In the genomic region with DNA sequence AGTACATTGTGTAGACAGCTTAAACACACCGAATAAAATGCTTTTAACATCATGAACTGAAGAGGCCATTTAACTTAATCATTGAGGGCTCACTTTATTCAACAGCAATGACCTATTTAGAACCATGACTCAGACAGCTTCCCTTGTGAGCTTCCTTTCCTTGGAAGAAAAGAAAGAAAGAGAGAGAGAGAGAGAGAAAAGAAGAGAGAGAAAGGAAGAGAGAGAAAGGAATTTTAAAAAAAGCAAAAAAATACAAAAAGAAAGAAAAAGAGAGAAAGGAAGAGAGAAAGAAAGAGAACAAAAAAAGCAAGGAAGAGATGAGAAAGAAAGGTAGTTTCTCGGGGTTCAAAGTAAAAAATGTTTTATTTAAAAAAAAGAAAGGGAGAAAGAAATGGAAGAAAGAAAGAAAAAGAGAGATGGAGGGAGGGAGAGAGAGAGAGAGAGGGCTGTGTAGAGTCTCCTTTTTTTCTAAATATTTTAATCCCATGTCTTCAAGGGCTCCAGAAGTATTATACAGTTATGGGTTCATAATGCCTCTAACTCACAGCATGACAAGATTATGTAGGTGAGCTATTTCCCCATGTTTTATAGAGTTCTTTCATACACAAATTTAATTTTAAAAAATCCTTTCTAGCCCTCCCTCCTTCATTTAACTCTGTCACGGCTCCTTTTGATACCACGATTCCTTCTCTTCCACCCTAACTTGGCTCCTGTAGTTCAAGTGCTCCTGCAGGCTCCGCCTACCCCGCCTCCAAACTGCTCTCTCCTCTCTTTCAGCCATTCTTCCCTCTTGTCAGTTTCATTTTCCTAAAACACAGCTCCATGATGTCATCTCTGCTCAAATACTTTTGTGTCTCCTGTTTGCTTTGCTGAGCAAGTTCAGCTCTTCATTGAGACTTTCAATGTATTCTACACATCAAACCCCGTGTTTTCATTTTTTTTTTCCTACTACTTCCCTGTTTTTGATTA, we compare ENCODE assay signal across 8 cellular contexts.
DNase-seq lines count a peak whose midpoint lies in the region; ATAC-seq and TF ChIP-seq lines count a peak whose summit lies in the region.

No MANE protein-coding gene starts in this region.

- H3K36me3 Mint-ChIP-seq in activated T-cell treated with anti-CD3 and anti-CD28 coated beads, Interleukin-2, amount 50 U/mL, for 72 hours (ENCODE audit: insufficient read depth in 2 of 2) = peaks cover 0 to 4% of the 10 kb centered on the region in 2 donors
- peaks cover 7% of the 10 kb centered on the region for H3K36me3 Mint-ChIP-seq in glutamatergic neuron (ENCODE audit: unreplicated experiment)

- no peak for TF ChIP-seq CTCF in glutamatergic neuron (IDR thresholded peaks at IDR 0.05; ENCODE audit: partially characterized antibody, unreplicated experiment)

- no peaks in the 10 kb centered on the region for H3K9me3 Mint-ChIP-seq in activated T-cell treated with anti-CD3 and anti-CD28 coated beads, Interleukin-2, amount 50 U/mL, for 72 hours
- H3K9me3 Mint-ChIP-seq in glutamatergic neuron (ENCODE audit: unreplicated experiment) = peaks cover 2% of the 10 kb centered on the region

- in situ Hi-C loops in G401 (cut with HindIII; ENCODE audit: low sequenced_read_pairs) = no loop called here

- peaks cover 42% of the 10 kb centered on the region for H3K4me1 Mint-ChIP-seq in activated T-cell treated with anti-CD3 and anti-CD28 coated beads, Interleukin-2, amount 50 U/mL, for 72 hours (ENCODE audit: low read depth)
- H3K4me1 Mint-ChIP-seq in glutamatergic neuron (ENCODE audit: low read depth, unreplicated experiment) = peaks cover 10% of the 10 kb centered on the region

- DNase-seq in G401 (ENCODE audit: low spot score) (peak; percentile 12), NOMO-1 treated with DMSO at 0.1 percent for 48 hours (lab: John Stamatoyannopoulos, UW; ENCODE audit: unreplicated experiment) (peak; percentile 38), fibroblast of gingiva (ENCODE audit: low read depth) (peak; percentile 45), nucleus accumbens (lab: John Stamatoyannopoulos, UW) (peak in 44 of 56 donors; percentile 9 to 78 (median 40)), glutamatergic neuron (no peak)
- DNase-seq in activated T-cell treated with anti-CD3 and anti-CD28 coated beads, Interleukin-2, amount 50 U/mL, for 72 hours = no peak
- DNase-seq in stimulated activated CD4-positive, alpha-beta T cell treated with anti-CD3 and anti-CD28 coated beads, Interleukin-4, amount 100 ng/mL, for 24 hours = no peak

- no peak for ATAC-seq in activated T-cell treated with anti-CD3 and anti-CD28 coated beads, Interleukin-2, amount 50 U/mL, for 72 hours (replicated peaks in 1 of 2)
- ATAC-seq in HG02763 (IDR thresholded peaks at IDR 0.05; ENCODE audit: unreplicated experiment) = no peak

- H3K27me3 Mint-ChIP-seq in activated T-cell treated with anti-CD3 and anti-CD28 coated beads, Interleukin-2, amount 50 U/mL, for 72 hours (ENCODE audit: low read depth) = no peaks in the 10 kb centered on the region
- H3K27me3 Mint-ChIP-seq in glutamatergic neuron (ENCODE audit: unreplicated experiment) = no peaks in the 10 kb centered on the region

- H3K4me3 Mint-ChIP-seq in activated T-cell treated with anti-CD3 and anti-CD28 coated beads, Interleukin-2, amount 50 U/mL, for 72 hours = peak overlapping the region in 1 of 2 donors; percentile 20
- H3K4me3 Mint-ChIP-seq in glutamatergic neuron (ENCODE audit: unreplicated experiment) = no peak overlapping the region

- H3K27ac Mint-ChIP-seq in activated T-cell treated with anti-CD3 and anti-CD28 coated beads, Interleukin-2, amount 50 U/mL, for 72 hours = no peak overlapping the region
- no peak overlapping the region for H3K27ac Mint-ChIP-seq in glutamatergic neuron (ENCODE audit: unreplicated experiment)

Comparison
In these comparisons a context has a peak if more than half of its experiments do, and no peak if none do; other contexts are left out.
1. DNase-seq: peak in G401 (single experiment), NOMO-1 treated with DMSO at 0.1 percent for 48 hours (single experiment), fibroblast of gingiva (single experiment) and nucleus accumbens (44 of 56); none in activated T-cell treated with anti-CD3 and anti-CD28 coated beads, Interleukin-2, amount 50 U/mL, for 72 hours (0 of 2), stimulated activated CD4-positive, alpha-beta T cell treated with anti-CD3 and anti-CD28 coated beads, Interleukin-4, amount 100 ng/mL, for 24 hours (single experiment) and glutamatergic neuron (single experiment).